Comparison of ENCODE assay signal across 38 cellular contexts in genomic region chr1:7838714-7839113, GRCh38. TPM values are rescaled to one million over a fixed set of nuclear protein-coding genes. Genes with fewer than 3 reads are reported as not detected.
"Had no signal": no experiment of that assay in that cellular context is flagged by ENCODE, and none has a peak within 500 bp of the region (broad histone marks: within the 10 kb centered on the region; RNA-seq: fewer than 3 reads in every experiment).

No MANE protein-coding gene starts in this region.

- H3K27me3 ChIP-seq: MG63 had no signal

- DNase-seq: Karpas-422, Kasumi-1, MG63, MM.1S, NCI-H1048, NCI-H1092, NCI-H1092 treated with DMSO at 0.1 percent for 48 hours, NCI-H1105, NCI-H1105 treated with DMSO at 0.1 percent for 48 hours, NCI-H1417, NCI-H1417 treated with DMSO at 0.1 percent for 48 hours, NCI-H1436, NCI-H1436 treated with DMSO at 0.1 percent for 48 hours, NCI-H146, NCI-H1694, NCI-H1694 treated with DMSO at 0.1 percent for 48 hours, NCI-H187, NCI-H187 treated with DMSO at 0.1 percent for 48 hours, NCI-H1930, NCI-H2029, NCI-H2029 treated with DMSO at 0.1 percent for 48 hours, NCI-H2081, NCI-H2081 treated with DMSO at 0.1 percent for 48 hours, NCI-H2107, NCI-H2171, NCI-H2171 treated with DMSO at 0.1 percent for 48 hours, NCI-H2227 treated with DMSO at 0.1 percent for 48 hours, NCI-H226, NCI-H345, NCI-H446, NCI-H446 treated with DMSO at 0.1 percent for 48 hours, NCI-H510A, NCI-H510A treated with DMSO at 0.1 percent for 48 hours, NCI-H524, NCI-H524 treated with DMSO at 0.1 percent for 48 hours had no signal

- H3K4me3 ChIP-seq: MG63 had no signal

RNA-seq across cellular contexts. Expression of gene UTS2, which starts 14.2 kb away (rescaled TPM):
- total RNA-seq: LHCN-M2, MCF 10A, NCI-H460 had no signal
